In genomic region chr11:117950320-117950719, GRCh38 we compare ENCODE assay signal across 8 cellular contexts. TPM values are rescaled to one million over a fixed set of nuclear protein-coding genes. Genes with fewer than 3 reads are reported as not detected.
DNase-seq lines count a peak whose midpoint lies in the region; ATAC-seq and TF ChIP-seq lines count a peak whose summit lies in the region.

No MANE protein-coding gene starts in this region.

- peak overlapping the region; percentile 78 for H3K4me3 Mint-ChIP-seq in activated CD4-positive, alpha-beta T cell treated with anti-CD3 and anti-CD28 coated beads, Interleukin-2, amount 10 ng/mL, durations not matched to agents 7 days and 5 days

- no peak overlapping the region for H3K27ac ChIP-seq in foreskin keratinocyte

- peak; percentile 54 for DNase-seq in stimulated activated CD4-positive, alpha-beta T cell treated with anti-CD3 and anti-CD28 coated beads, Interleukin-1b, Interleukin-23, amount 100 ng/mL, for 48 hours
- no peak for DNase-seq in stimulated activated CD4-positive, alpha-beta T cell treated with anti-CD3 and anti-CD28 coated beads, Interleukin-2, amount 100 ng/mL, for 48 hours
- DNase-seq in activated CD4-positive, alpha-beta T cell treated with anti-CD3 and anti-CD28 coated beads, Interleukin-2, amount 10 ng/mL, durations not matched to agents 7 days and 5 days: peak; percentile 81
- DNase-seq in foreskin keratinocyte: no peak
- no peak for DNase-seq in NCI-H2196 (lab: John Stamatoyannopoulos, UW; ENCODE audit: unreplicated experiment)
- DNase-seq in NCI-H1930 (lab: John Stamatoyannopoulos, UW): no peak
- no peak for DNase-seq in NCI-H187 treated with DMSO at 0.1 percent for 48 hours (lab: John Stamatoyannopoulos, UW)

- CTCF ChIA-PET in activated CD4-positive, alpha-beta T cell treated with anti-CD3 and anti-CD28 coated beads, Interleukin-2, amount 10 ng/mL, durations not matched to agents 7 days and 5 days (lab: Charles Lee): interaction anchor here (1.0 to 6.0 kb wide), 22 partner anchors 9 to 145 kb away, joined by 3 to 58 read pairs (median 6); no protein-coding TSS in a partner anchor

- peaks cover 87% of the 10 kb centered on the region for H3K4me1 Mint-ChIP-seq in activated CD4-positive, alpha-beta T cell treated with anti-CD3 and anti-CD28 coated beads, Interleukin-2, amount 10 ng/mL, durations not matched to agents 7 days and 5 days

- no peaks in the 10 kb centered on the region for H3K9me3 Mint-ChIP-seq in activated CD4-positive, alpha-beta T cell treated with anti-CD3 and anti-CD28 coated beads, Interleukin-2, amount 10 ng/mL, durations not matched to agents 7 days and 5 days

- H3K4me1 ChIP-seq in foreskin keratinocyte: peaks cover 3% of the 10 kb centered on the region

- H3K27ac Mint-ChIP-seq in activated CD4-positive, alpha-beta T cell treated with anti-CD3 and anti-CD28 coated beads, Interleukin-2, amount 10 ng/mL, durations not matched to agents 7 days and 5 days: peak overlapping the region; percentile 95

- H3K27me3 ChIP-seq in foreskin keratinocyte: peaks cover 6% of the 10 kb centered on the region

- H3K36me3 Mint-ChIP-seq in activated CD4-positive, alpha-beta T cell treated with anti-CD3 and anti-CD28 coated beads, Interleukin-2, amount 10 ng/mL, durations not matched to agents 7 days and 5 days (ENCODE audit: low read depth): peaks cover 9% of the 10 kb centered on the region

- ATAC-seq in foreskin keratinocyte (no peak), HG03280 (IDR thresholded peaks at IDR 0.05; ENCODE audit: unreplicated experiment) (no peak)

- H3K27me3 Mint-ChIP-seq in activated CD4-positive, alpha-beta T cell treated with anti-CD3 and anti-CD28 coated beads, Interleukin-2, amount 10 ng/mL, durations not matched to agents 7 days and 5 days: no peaks in the 10 kb centered on the region

- TF ChIP-seq CTCF in foreskin keratinocyte (conservative IDR thresholded peaks at IDR 0.05): peak; percentile 41

- POLR2A ChIA-PET in activated CD4-positive, alpha-beta T cell treated with anti-CD3 and anti-CD28 coated beads, Interleukin-2, amount 10 ng/mL, durations not matched to agents 7 days and 5 days (lab: Charles Lee): interaction anchor here (1.2 to 2.4 kb wide), 3 partner anchors 36 to 103 kb away, joined by 3 to 11 read pairs (median 6); partner anchors contain the start of gene IL10RA

RNA-seq across cellular contexts. Expression of gene TMPRSS13, which starts 21.1 kb away (rescaled TPM):
- total RNA-seq in activated CD4-positive, alpha-beta T cell treated with anti-CD3 and anti-CD28 coated beads, Interleukin-2, amount 10 ng/mL, durations not matched to agents 7 days and 5 days: 1 to 10 TPM; 1.4 to 1.5 TPM
- 0.07 and 0.17 TPM in 2 replicates for total RNA-seq in foreskin keratinocyte
- 0.06 and 0.09 TPM in 2 replicates for polyA plus RNA-seq in foreskin keratinocyte

RNA-seq across cellular contexts. Expression of gene IL10RA, which starts 35.9 kb away (rescaled TPM):
- total RNA-seq in activated CD4-positive, alpha-beta T cell treated with anti-CD3 and anti-CD28 coated beads, Interleukin-2, amount 10 ng/mL, durations not matched to agents 7 days and 5 days: 100 to 1,000 TPM; 161 to 187 TPM
- total RNA-seq in foreskin keratinocyte: 0.04 TPM in 1 of 2 replicates, not detected in the other
- not detected in 2 replicates for polyA plus RNA-seq in foreskin keratinocyte

Comparison
In these comparisons a context has a peak if more than half of its experiments do, and no peak if none do; other contexts are left out.
1. DNase-seq: peak in stimulated activated CD4-positive, alpha-beta T cell treated with anti-CD3 and anti-CD28 coated beads, Interleukin-1b, Interleukin-23, amount 100 ng/mL, for 48 hours (single experiment) and activated CD4-positive, alpha-beta T cell treated with anti-CD3 and anti-CD28 coated beads, Interleukin-2, amount 10 ng/mL, durations not matched to agents 7 days and 5 days (single experiment); none in stimulated activated CD4-positive, alpha-beta T cell treated with anti-CD3 and anti-CD28 coated beads, Interleukin-2, amount 100 ng/mL, for 48 hours (0 of 2), foreskin keratinocyte (0 of 2), NCI-H2196 (single experiment), NCI-H1930 (0 of 2) and NCI-H187 treated with DMSO at 0.1 percent for 48 hours (single experiment).
2. RNA of gene IL10RA, which starts 35.9 kb away (total RNA-seq): 161 to 187 TPM in activated CD4-positive, alpha-beta T cell treated with anti-CD3 and anti-CD28 coated beads, Interleukin-2, amount 10 ng/mL, durations not matched to agents 7 days and 5 days; 0.04 TPM in foreskin keratinocyte; every median in the first group is over 100 times any median in the second.